Comparison of ENCODE assay signal across 8 cellular contexts in genomic region chr14:45085004-45085403, GRCh38.
DNase-seq lines count a peak whose midpoint lies in the region; ATAC-seq and TF ChIP-seq lines count a peak whose summit lies in the region.

No MANE protein-coding gene starts in this region.

- TF ChIP-seq CTCF in NB4 (IDR thresholded peaks at IDR 0.05; ENCODE audit: low read depth, low read length) (no peak), choroid plexus epithelial cell (conservative IDR thresholded peaks at IDR 0.05; ENCODE audit: low read depth, low read length) (no peak)

- H3K9me3 ChIP-seq in ES-I3 (ENCODE audit: control insufficient read depth, insufficient read depth, low read length) (no peaks in the 10 kb centered on the region), muscle layer of colon (ENCODE audit: low read length) (no peaks in the 10 kb centered on the region)

- H3K27me3 ChIP-seq in muscle layer of colon (ENCODE audit: control insufficient read depth in 1 of 2, insufficient read depth in 2 of 2, low read length in 2 of 2) = no peaks in the 10 kb centered on the region

- H3K36me3 ChIP-seq in ES-I3 (ENCODE audit: insufficient read depth, low read length) = no peaks in the 10 kb centered on the region
- H3K36me3 ChIP-seq in muscle layer of colon (ENCODE audit: insufficient read depth, low read length) = no peaks in the 10 kb centered on the region

- H3K27ac ChIP-seq in muscle layer of colon (ENCODE audit: low read depth, low read length) = peak overlapping the region; percentile 74

- no peak for ATAC-seq in GM18909 (IDR thresholded peaks at IDR 0.05; ENCODE audit: poor library complexity, unreplicated experiment)

- H3K4me3 ChIP-seq in NB4 (ENCODE audit: low read depth, low read length) = peak overlapping the region; percentile 84
- H3K4me3 ChIP-seq in choroid plexus epithelial cell (ENCODE audit: low read depth, low read length) = peak overlapping the region; percentile 93
- peak overlapping the region; percentile 6 to 81 for H3K4me3 ChIP-seq in muscle layer of colon (ENCODE audit: low read depth in 1 of 2, low read length in 2 of 2)

- TF ChIP-seq POLR2A in NB4 (IDR thresholded peaks at IDR 0.05; ENCODE audit: extremely low read depth, insufficient read length) = no peak

- H3K4me1 ChIP-seq in ES-I3 (ENCODE audit: insufficient read depth, low read length) = peaks cover 11% of the 10 kb centered on the region; the same call in 1 of the 2 replicates
- H3K4me1 ChIP-seq in muscle layer of colon (ENCODE audit: insufficient read depth, low read length) = peaks cover 35% of the 10 kb centered on the region

- H3K9ac ChIP-seq in ES-I3 (ENCODE audit: low read depth, low read length) (peak overlapping the region; percentile 98), muscle layer of colon (ENCODE audit: low read length) (peak overlapping the region; percentile 77)

- DNase-seq in NB4 (ENCODE audit: low read depth) (peak; percentile 30), choroid plexus epithelial cell (ENCODE audit: low read depth) (peak; percentile 51), GM19238 (ENCODE audit: insufficient read length, low spot score) (no peak), NCI-H446 (lab: John Stamatoyannopoulos, UW) (no peak), ecto neural progenitor cell (ENCODE audit: low spot score) (no peak)

Comparison
In these comparisons a context has a peak if more than half of its experiments do, and no peak if none do; other contexts are left out.
1. DNase-seq: peak in NB4 (single experiment) and choroid plexus epithelial cell (single experiment); none in GM19238 (single experiment), NCI-H446 (0 of 2) and ecto neural progenitor cell (single experiment).
2. Peak in every context shown above with its lines, with median percentiles within 50 percentile points of each other: H3K4me3 ChIP-seq.